8 cellular contexts compared by ENCODE assay signal in genomic region chr14:76647699-76648298, GRCh38.
DNase-seq lines count a peak whose midpoint lies in the region; ATAC-seq and TF ChIP-seq lines count a peak whose summit lies in the region.

No MANE protein-coding gene starts in this region.

- no peaks in the 10 kb centered on the region for H3K9me3 Mint-ChIP-seq in activated CD4-positive, alpha-beta T cell treated with anti-CD3 and anti-CD28 coated beads, Interleukin-2, amount 10 ng/mL, durations not matched to agents 24 days and 14 days

- ATAC-seq in body of pancreas (no peak), HG03457 (IDR thresholded peaks at IDR 0.05; ENCODE audit: unreplicated experiment) (no peak)

- TF ChIP-seq CTCF in body of pancreas (IDR thresholded peaks at IDR 0.05) = peak; percentile 53 to 72 (median 67)
- peak in 5 of 7 experiments; percentile 15 to 64 (median 55) for TF ChIP-seq CTCF in stomach (IDR thresholded peaks at IDR 0.05)

- no peaks in the 10 kb centered on the region for H3K27me3 ChIP-seq in body of pancreas
- H3K27me3 ChIP-seq in stomach = peaks cover 0 to 15% (median 4%) of the 10 kb centered on the region in 3 donors

- H3K4me1 Mint-ChIP-seq in activated CD4-positive, alpha-beta T cell treated with anti-CD3 and anti-CD28 coated beads, Interleukin-2, amount 10 ng/mL, durations not matched to agents 24 days and 14 days = no peaks in the 10 kb centered on the region

- DNase-seq in activated CD4-positive, alpha-beta T cell treated with anti-CD3 and anti-CD28 coated beads, Interleukin-2, amount 10 ng/mL, durations not matched to agents 24 days and 14 days = peak; percentile 71
- DNase-seq in activated CD4-positive, alpha-beta T cell treated with anti-CD3 and anti-CD28 coated beads for 1 hour = no peak
- DNase-seq in HK-2 (ENCODE audit: unreplicated experiment) (peak; percentile 25), NCI-H82 treated with DMSO at 0.1 percent for 48 hours (lab: John Stamatoyannopoulos, UW; ENCODE audit: unreplicated experiment) (peak; percentile 9), body of pancreas (peak; percentile 19 to 46 (median 40)), inferior parietal cortex (ENCODE audit: extremely low spot score) (peak; percentile 52), stomach (no peak)

- H3K27ac ChIP-seq in body of pancreas (no peak overlapping the region), stomach (no peak overlapping the region)

- H3K9me3 ChIP-seq in body of pancreas = no peaks in the 10 kb centered on the region
- no peaks in the 10 kb centered on the region for H3K9me3 ChIP-seq in stomach

- H3K36me3 ChIP-seq in body of pancreas (replicated peaks in 1 of 2; ENCODE audit: insufficient read depth in 1 of 2, low read depth in 2 of 2) (no peaks in the 10 kb centered on the region), stomach (no peaks in the 10 kb centered on the region)

- no peak for TF ChIP-seq EP300 in stomach (IDR thresholded peaks at IDR 0.05)

- intact Hi-C loops in activated CD4-positive, alpha-beta T cell treated with anti-CD3 and anti-CD28 coated beads, Interleukin-2, amount 10 ng/mL, durations not matched to agents 24 days and 14 days (cut with micrococcal nuclease) = loop anchor here (5.0 kb wide), 1 partner anchor 595 kb away; no protein-coding TSS in a partner anchor
- intact Hi-C loops in body of pancreas (cut with DNase I) = loop anchor here (10.0 kb wide), 1 partner anchor 133 kb away; no protein-coding TSS in a partner anchor
- intact Hi-C loops in stomach (cut with DNase I; ENCODE audit: low total_unique reads) = no loop called here

- H3K4me3 ChIP-seq in body of pancreas (no peak overlapping the region), stomach (no peak overlapping the region)

- H3K27ac Mint-ChIP-seq in activated CD4-positive, alpha-beta T cell treated with anti-CD3 and anti-CD28 coated beads, Interleukin-2, amount 10 ng/mL, durations not matched to agents 24 days and 14 days = no peak overlapping the region

- no peak overlapping the region for H3K4me3 Mint-ChIP-seq in activated CD4-positive, alpha-beta T cell treated with anti-CD3 and anti-CD28 coated beads, Interleukin-2, amount 10 ng/mL, durations not matched to agents 24 days and 14 days

- no peaks in the 10 kb centered on the region for H3K36me3 Mint-ChIP-seq in activated CD4-positive, alpha-beta T cell treated with anti-CD3 and anti-CD28 coated beads, Interleukin-2, amount 10 ng/mL, durations not matched to agents 24 days and 14 days (ENCODE audit: low read depth)

- WGBS in body of pancreas, 2 donors = 75% methylated on average over 7 of the region's 7 CpGs
- 79 to 81% (median 80%) methylated on average over 7 of the region's 7 CpGs for WGBS in stomach, 5 donors

- TF ChIP-seq POLR2A in body of pancreas (IDR thresholded peaks at IDR 0.05) (no peak), stomach (IDR thresholded peaks at IDR 0.05) (no peak)

- peaks cover 4% of the 10 kb centered on the region for H3K27me3 Mint-ChIP-seq in activated CD4-positive, alpha-beta T cell treated with anti-CD3 and anti-CD28 coated beads, Interleukin-2, amount 10 ng/mL, durations not matched to agents 24 days and 14 days

- H3K4me1 ChIP-seq in body of pancreas = no peaks in the 10 kb centered on the region
- H3K4me1 ChIP-seq in stomach = no peaks in the 10 kb centered on the region

Comparison
In these comparisons a context has a peak if more than half of its experiments do, and no peak if none do; other contexts are left out.
1. DNase-seq: peak in activated CD4-positive, alpha-beta T cell treated with anti-CD3 and anti-CD28 coated beads, Interleukin-2, amount 10 ng/mL, durations not matched to agents 24 days and 14 days (single experiment), HK-2 (single experiment), NCI-H82 treated with DMSO at 0.1 percent for 48 hours (single experiment), body of pancreas (4 of 4) and inferior parietal cortex (single experiment); none in activated CD4-positive, alpha-beta T cell treated with anti-CD3 and anti-CD28 coated beads for 1 hour (single experiment) and stomach (single experiment).